Comparison of ENCODE assay signal across 30 cellular contexts in genomic region chr1:231763481-231763880, GRCh38.
"Had no signal": no experiment of that assay in that cellular context is flagged by ENCODE, and none has a peak within 500 bp of the region (broad histone marks: within the 10 kb centered on the region; RNA-seq: fewer than 3 reads in every experiment).

No MANE protein-coding gene starts in this region.

- H3K9me3 Mint-ChIP-seq: activated CD4-positive, alpha-beta memory T cell treated with anti-CD3 and anti-CD28 coated beads, Interleukin-2, amount 10 ng/mL, durations not matched to agents 7 days and 5 days; activated naive CD4-positive, alpha-beta T cell treated with anti-CD3 and anti-CD28 coated beads, Interleukin-2, amount 10 ng/mL, durations not matched to agents 7 days and 5 days; activated naive CD8-positive, alpha-beta T cell treated with anti-CD3 and anti-CD28 coated beads for 36 hours; activated T-helper 2 cell treated with anti-CD3 and anti-CD28 coated beads, Interferon-gamma antibody, Interleukin-2, Interleukin-4, amounts not matched to agents 10 μg/mL and 5 μg/mL and 100 μg/mL, durations not matched to agents 14 hours and 24 hours and 36 hours had no signal

- H3K27ac ChIP-seq: brain microvascular endothelial cell, cardiac muscle cell, SJSA1, VCaP had no signal

- H3K27me3 ChIP-seq: brain microvascular endothelial cell, cardiac muscle cell, SJSA1 had no signal

- ATAC-seq: K562, Panc1, Right ventricle myocardium inferior, SK-N-SH treated with all-trans-retinoic acid at 6 μM for 48 hours, T-helper 17 cell had no signal

- H3K27ac Mint-ChIP-seq: activated CD4-positive, alpha-beta memory T cell treated with anti-CD3 and anti-CD28 coated beads, Interleukin-2, amount 10 ng/mL, durations not matched to agents 7 days and 5 days; activated naive CD4-positive, alpha-beta T cell treated with anti-CD3 and anti-CD28 coated beads, Interleukin-2, amount 10 ng/mL, durations not matched to agents 7 days and 5 days; activated naive CD8-positive, alpha-beta T cell treated with anti-CD3 and anti-CD28 coated beads for 36 hours; activated T-helper 2 cell treated with anti-CD3 and anti-CD28 coated beads, Interferon-gamma antibody, Interleukin-2, Interleukin-4, amounts not matched to agents 10 μg/mL and 5 μg/mL and 100 μg/mL, durations not matched to agents 14 hours and 24 hours and 36 hours; T-helper 17 cell had no signal

- H3K4me1 Mint-ChIP-seq: activated CD4-positive, alpha-beta memory T cell treated with anti-CD3 and anti-CD28 coated beads, Interleukin-2, amount 10 ng/mL, durations not matched to agents 7 days and 5 days; activated naive CD4-positive, alpha-beta T cell treated with anti-CD3 and anti-CD28 coated beads, Interleukin-2, amount 10 ng/mL, durations not matched to agents 7 days and 5 days; activated naive CD8-positive, alpha-beta T cell treated with anti-CD3 and anti-CD28 coated beads for 36 hours had no signal

- DNase-seq: activated CD4-positive, alpha-beta memory T cell treated with anti-CD3 and anti-CD28 coated beads, Interleukin-2, amount 10 ng/mL, durations not matched to agents 7 days and 5 days; activated CD4-positive, alpha-beta T cell treated with anti-CD3 and anti-CD28 coated beads, Interleukin-2, amount 50 U/mL, for 1 hour; activated CD4-positive, CD25-positive, alpha-beta regulatory T cell; activated gamma-delta T cell treated with Interleukin-2 at 50 U/mL for 16 hours; activated naive CD4-positive, alpha-beta T cell treated with anti-CD3 and anti-CD28 coated beads, Interleukin-2, amount 10 ng/mL, durations not matched to agents 7 days and 5 days; activated naive CD8-positive, alpha-beta T cell treated with anti-CD3 and anti-CD28 coated beads for 36 hours; activated T-cell treated with anti-CD3 and anti-CD28 coated beads for 4 hours; activated T-cell treated with anti-CD3 and anti-CD28 coated beads, Interleukin-2, amount 50 U/mL, for 48 hours; brain microvascular endothelial cell; Karpas-422; MM.1S; NCI-H1105; NCI-H1436 treated with DMSO at 0.1 percent for 48 hours; NCI-H187; NCI-H2081; NCI-H510A treated with DMSO at 0.1 percent for 48 hours; NCI-H69; NK-92 treated with Interleukin-12 subunit alpha and Interleukin-12 subunit beta, amount 100 ng/mL, for 24 hours; OCI-M1; RPMI8226; T-helper 17 cell; T-helper 9 cell had no signal

- H3K9me3 ChIP-seq: SJSA1 had no signal

- H3K4me3 ChIP-seq: cardiac muscle cell, K562, SJSA1 had no signal

- H3K27me3 Mint-ChIP-seq: activated CD4-positive, alpha-beta memory T cell treated with anti-CD3 and anti-CD28 coated beads, Interleukin-2, amount 10 ng/mL, durations not matched to agents 7 days and 5 days; activated naive CD4-positive, alpha-beta T cell treated with anti-CD3 and anti-CD28 coated beads, Interleukin-2, amount 10 ng/mL, durations not matched to agents 7 days and 5 days; activated naive CD8-positive, alpha-beta T cell treated with anti-CD3 and anti-CD28 coated beads for 36 hours; T-helper 17 cell had no signal

- H3K4me3 Mint-ChIP-seq: activated CD4-positive, alpha-beta memory T cell treated with anti-CD3 and anti-CD28 coated beads, Interleukin-2, amount 10 ng/mL, durations not matched to agents 7 days and 5 days; activated naive CD4-positive, alpha-beta T cell treated with anti-CD3 and anti-CD28 coated beads, Interleukin-2, amount 10 ng/mL, durations not matched to agents 7 days and 5 days; activated naive CD8-positive, alpha-beta T cell treated with anti-CD3 and anti-CD28 coated beads for 36 hours; T-helper 17 cell had no signal
